31 cellular contexts compared by ENCODE assay signal in the genomic region with DNA sequence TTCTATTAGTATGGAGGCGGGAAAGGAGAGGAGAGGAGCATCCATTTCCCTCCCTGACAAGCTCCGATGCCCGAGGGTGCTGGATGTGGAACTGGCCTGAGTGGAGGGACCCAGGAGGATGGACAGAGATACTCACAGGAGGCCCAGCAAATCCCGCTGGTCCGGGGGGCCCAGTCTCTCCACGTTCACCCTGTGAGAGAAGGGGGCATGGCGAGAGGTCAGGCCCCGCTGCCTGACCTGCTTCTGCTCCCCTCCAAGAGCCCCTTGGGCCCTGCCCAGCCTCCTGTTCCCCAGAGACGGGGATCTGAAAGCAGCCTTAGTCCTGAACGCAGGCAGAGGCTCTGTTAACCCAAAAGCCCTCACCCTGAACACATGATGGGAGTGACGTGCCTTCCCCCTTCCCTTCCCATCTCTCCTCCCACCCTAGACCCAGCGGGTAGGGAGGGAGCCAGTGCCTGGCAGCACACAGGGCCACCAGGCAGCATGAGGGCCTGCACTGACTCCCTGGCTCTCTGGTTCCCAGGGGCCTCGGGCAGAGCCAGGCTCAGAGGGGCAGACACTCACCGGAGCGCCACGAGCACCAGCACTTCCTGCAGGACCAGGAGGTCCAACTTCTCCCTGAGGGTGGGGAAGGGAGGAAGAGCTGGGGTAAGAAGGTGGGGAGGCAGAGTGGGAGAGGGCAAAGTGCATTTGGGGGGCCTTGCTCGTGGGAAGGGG. TPM values are rescaled to one million over a fixed set of nuclear protein-coding genes. Genes with fewer than 3 reads are reported as not detected.
"Had no signal": no experiment of that assay in that cellular context is flagged by ENCODE, and none has a peak within 500 bp of the region (broad histone marks: within the 10 kb centered on the region; RNA-seq: fewer than 3 reads in every experiment).

No MANE protein-coding gene starts in this region.

- H3K36me3 ChIP-seq: gastrocnemius medialis, thoracic aorta, tibial nerve, upper lobe of right lung, uterus had no signal

- H3K27ac Mint-ChIP-seq: memory B cell; naive B cell; natural killer cell treated with Interleukin-12 subunit alpha and Interleukin-12 subunit beta and Interleukin-15 and Interleukin-18, amount 100 ng/mL, for 72 hours; stimulated activated naive B cell treated with anti-CD40 and anti-IgM and Interleukin-4, amounts not matched to agents 10 μg/mL and 1 μg/mL and 100 μg/mL, for 72 hours; stimulated activated naive CD8-positive, alpha-beta T cell treated with anti-CD3 and anti-CD28 coated beads, Interleukin-15, Interleukin-2, amounts not matched to agents 100 ng/mL and 50 ng/mL, for 24 hours had no signal

- H3K4me3 ChIP-seq: dorsolateral prefrontal cortex, gastrocnemius medialis, lung, psoas muscle, skin epidermis, thoracic aorta, tibial nerve, upper lobe of right lung, uterus had no signal

- H3K27me3 ChIP-seq: gastrocnemius medialis, tibial nerve, upper lobe of right lung, uterus had no signal

- H3K4me3 Mint-ChIP-seq: memory B cell; naive B cell; natural killer cell treated with Interleukin-12 subunit alpha and Interleukin-12 subunit beta and Interleukin-15 and Interleukin-18, amount 100 ng/mL, for 72 hours; neural crest cell; stimulated activated naive B cell treated with anti-CD40 and anti-IgM and Interleukin-4, amounts not matched to agents 10 μg/mL and 1 μg/mL and 100 μg/mL, for 72 hours; stimulated activated naive CD8-positive, alpha-beta T cell treated with anti-CD3 and anti-CD28 coated beads, Interleukin-15, Interleukin-2, amounts not matched to agents 100 ng/mL and 50 ng/mL, for 24 hours had no signal

- H3K27me3 Mint-ChIP-seq: natural killer cell treated with Interleukin-12 subunit alpha and Interleukin-12 subunit beta and Interleukin-15 and Interleukin-18, amount 100 ng/mL, for 72 hours; stimulated activated naive CD8-positive, alpha-beta T cell treated with anti-CD3 and anti-CD28 coated beads, Interleukin-15, Interleukin-2, amounts not matched to agents 100 ng/mL and 50 ng/mL, for 24 hours had no signal

- H3K9me3 ChIP-seq: gastrocnemius medialis, psoas muscle, thoracic aorta, tibial nerve, upper lobe of right lung, uterus had no signal

- ATAC-seq: esophagus mucosa; gastrocnemius medialis; left ventricle myocardium superior; natural killer cell treated with Interleukin-12 subunit alpha and Interleukin-12 subunit beta and Interleukin-15 and Interleukin-18, amount 100 ng/mL, for 72 hours; psoas muscle; right cardiac atrium; stimulated activated naive B cell treated with anti-CD40 and anti-IgM and Interleukin-4, amounts not matched to agents 10 μg/mL and 1 μg/mL and 100 μg/mL, for 72 hours had no signal

- DNase-seq: cerebellar nuclear complex; effector CD4-positive, alpha-beta T cell; foreskin fibroblast; gastrocnemius medialis; head of caudate nucleus; kidney glomerular epithelial cell; left ventricle myocardium superior; naive B cell; right cardiac atrium; stimulated activated CD4-positive, alpha-beta T cell treated with anti-CD3 and anti-CD28 coated beads, Interleukin-15, amount 100 ng/mL, for 24 hours; stimulated activated CD4-positive, alpha-beta T cell treated with anti-CD3 and anti-CD28 coated beads, Interleukin-2, amount 100 ng/mL, for 48 hours; stimulated activated naive B cell treated with anti-CD40 and anti-IgM and Interleukin-4, amounts not matched to agents 10 μg/mL and 1 μg/mL and 100 μg/mL, for 72 hours; upper lobe of right lung; uterus had no signal

- H3K27ac ChIP-seq: dorsolateral prefrontal cortex, epithelial cell of prostate, gastrocnemius medialis, psoas muscle, skin epidermis, thoracic aorta, tibial nerve, upper lobe of right lung, uterus had no signal

- FAIRE-seq: colon, islet of Langerhans had no signal

- H3K9me3 Mint-ChIP-seq: memory B cell; naive B cell; natural killer cell treated with Interleukin-12 subunit alpha and Interleukin-12 subunit beta and Interleukin-15 and Interleukin-18, amount 100 ng/mL, for 72 hours; neural crest cell; stimulated activated naive B cell treated with anti-CD40 and anti-IgM and Interleukin-4, amounts not matched to agents 10 μg/mL and 1 μg/mL and 100 μg/mL, for 72 hours; stimulated activated naive CD8-positive, alpha-beta T cell treated with anti-CD3 and anti-CD28 coated beads, Interleukin-15, Interleukin-2, amounts not matched to agents 100 ng/mL and 50 ng/mL, for 24 hours had no signal

- H3K4me1 ChIP-seq: gastrocnemius medialis, psoas muscle, tibial nerve, upper lobe of right lung, uterus had no signal

- H3K4me1 Mint-ChIP-seq: neural crest cell had no signal

- H3K36me3 Mint-ChIP-seq: naive B cell; natural killer cell treated with Interleukin-12 subunit alpha and Interleukin-12 subunit beta and Interleukin-15 and Interleukin-18, amount 100 ng/mL, for 72 hours; stimulated activated naive B cell treated with anti-CD40 and anti-IgM and Interleukin-4, amounts not matched to agents 10 μg/mL and 1 μg/mL and 100 μg/mL, for 72 hours had no signal

RNA-seq across cellular contexts. Expression of gene COL2A1, which starts 23.3 kb away (rescaled TPM):
- total RNA-seq: esophagus mucosa; gastrocnemius medialis; glomerular endothelial cell; mononuclear cell; natural killer cell treated with Interleukin-12 subunit alpha and Interleukin-12 subunit beta and Interleukin-15 and Interleukin-18, amount 100 ng/mL, for 72 hours; renal cortical epithelial cell; right cardiac atrium; tibial nerve; upper lobe of right lung had no signal
